Comparison of ENCODE assay signal across 27 cellular contexts in genomic region chr12:84572186-84572585, GRCh38.
DNase-seq lines count a peak whose midpoint lies in the region; ATAC-seq and TF ChIP-seq lines count a peak whose summit lies in the region.
"Had no signal": no experiment of that assay in that cellular context is flagged by ENCODE, and none has a peak within 500 bp of the region (broad histone marks: within the 10 kb centered on the region; RNA-seq: fewer than 3 reads in every experiment).

No MANE protein-coding gene starts in this region.

- no peaks in the 10 kb centered on the region for H3K4me1 Mint-ChIP-seq in endodermal cell
- H3K4me1 Mint-ChIP-seq: B cell had no signal

- no peaks in the 10 kb centered on the region for H3F3A ChIP-seq in SU-DHL-6 (ENCODE audit: insufficient read depth)

- no peaks in the 10 kb centered on the region for H3K79me2 ChIP-seq in SU-DHL-6 (ENCODE audit: insufficient read depth, low read length)

- H3K4me3 ChIP-seq in SU-DHL-6 (ENCODE audit: insufficient read depth, low read length, poor library complexity, severe bottlenecking): no peak overlapping the region
- H3K4me3 ChIP-seq in endodermal cell (ENCODE audit: low read length): no peak overlapping the region
- H3K4me3 ChIP-seq: GM12878, SJSA1 had no signal

- H3K4me2 ChIP-seq in SU-DHL-6 (ENCODE audit: low read depth, low read length, poor library complexity, severe bottlenecking): no peak overlapping the region

- H3K27me3 Mint-ChIP-seq in endodermal cell (ENCODE audit: insufficient read depth): no peaks in the 10 kb centered on the region
- H3K27me3 Mint-ChIP-seq: B cell had no signal

- TF ChIP-seq CTCF in SU-DHL-6 (IDR thresholded peaks at IDR 0.05; ENCODE audit: insufficient read depth, low read length, poor library complexity, severe bottlenecking) (no peak), endodermal cell (conservative IDR thresholded peaks at IDR 0.05) (no peak)

- H3K9me3 ChIP-seq in SU-DHL-6 (ENCODE audit: insufficient read depth, low read length) (no peaks in the 10 kb centered on the region; the same call in 1 of the 2 replicates), endodermal cell (ENCODE audit: control insufficient read depth, low read length) (no peaks in the 10 kb centered on the region)
- H3K9me3 ChIP-seq: SJSA1 had no signal

- H3K27me3 ChIP-seq in SU-DHL-6 (ENCODE audit: low read length) (no peaks in the 10 kb centered on the region), endodermal cell (ENCODE audit: control insufficient read depth, insufficient read depth, low read length, poor library complexity, severe bottlenecking) (no peaks in the 10 kb centered on the region)
- H3K27me3 ChIP-seq: SJSA1 had no signal

- no peak overlapping the region for H3K4me3 Mint-ChIP-seq in endodermal cell
- H3K4me3 Mint-ChIP-seq: B cell; CD8-positive, alpha-beta T cell had no signal

- no peaks in the 10 kb centered on the region for H3K9me2 ChIP-seq in SU-DHL-6 (replicated peaks; ENCODE audit: insufficient read depth, low read length)

- H3K27ac ChIP-seq in SU-DHL-6 (ENCODE audit: low read depth, low read length): no peak overlapping the region
- H3K27ac ChIP-seq in endodermal cell (ENCODE audit: low read depth, low read length): no peak overlapping the region
- H3K27ac ChIP-seq: C4-2B, SJSA1 had no signal

- H3K36me3 ChIP-seq in SU-DHL-6 (ENCODE audit: low read length) (no peaks in the 10 kb centered on the region), endodermal cell (ENCODE audit: control insufficient read depth, insufficient read depth, low read length) (no peaks in the 10 kb centered on the region)
- H3K36me3 ChIP-seq: SJSA1 had no signal

- H3K27ac Mint-ChIP-seq in endodermal cell: no peak overlapping the region
- H3K27ac Mint-ChIP-seq: B cell; CD8-positive, alpha-beta T cell had no signal

- 70% methylated on average over 4 of the region's 4 CpGs; no CpG with 5 or more reads in 1 of the 2 experiments for WGBS in endodermal cell (ENCODE audit: insufficient coverage in 1 of 2, insufficient read length in 1 of 2), 2 experiments

- H3K9me3 Mint-ChIP-seq in endodermal cell: peaks cover 8% of the 10 kb centered on the region

- no peak for ATAC-seq in GM21381 (IDR thresholded peaks at IDR 0.05; ENCODE audit: unreplicated experiment)
- ATAC-seq: CD8-positive, alpha-beta T cell; GM12878; HepG2 had no signal

- H3K9ac ChIP-seq in SU-DHL-6 (ENCODE audit: low read length) (no peak overlapping the region), endodermal cell (ENCODE audit: extremely low read depth, low read length, poor library complexity, severe bottlenecking) (no peak overlapping the region)

- DNase-seq in NCI-H226: peak; percentile 90
- DNase-seq in glomerular visceral epithelial cell (ENCODE audit: extremely low spot score): peak; percentile 2
- no peak for DNase-seq in COR-L47 (lab: John Stamatoyannopoulos, UW)
- no peak for DNase-seq in endodermal cell
- DNase-seq in dermis blood vessel endothelial cell: no peak
- DNase-seq: CD8-positive, alpha-beta T cell; DMS 273 treated with DMSO at 0.1 percent for 48 hours; DMS79; EL; GDM1; HCEC 1CT; Karpas-422; NCI-H1092 treated with DMSO at 0.1 percent for 48 hours; NCI-H1436; NCI-H187; NCI-H2081 treated with DMSO at 0.1 percent for 48 hours; NCI-H2171 treated with DMSO at 0.1 percent for 48 hours; NCI-H524; NCI-H748 treated with DMSO at 0.1 percent for 48 hours; Right ventricle myocardium superior had no signal

- H4K20me1 ChIP-seq in SU-DHL-6 (ENCODE audit: low read depth, low read length): no peaks in the 10 kb centered on the region

- no peaks in the 10 kb centered on the region for H3K36me3 Mint-ChIP-seq in endodermal cell (ENCODE audit: low read depth)
- H3K36me3 Mint-ChIP-seq: CD8-positive, alpha-beta T cell had no signal

- H3K4me1 ChIP-seq in endodermal cell (ENCODE audit: control insufficient read depth, insufficient read depth, low read length): no peaks in the 10 kb centered on the region
- H3K4me1 ChIP-seq: SJSA1 had no signal

- H2AFZ ChIP-seq in SU-DHL-6 (ENCODE audit: low read depth, low read length, severe bottlenecking): peak overlapping the region; percentile 32

Comparison
In these comparisons a context has a peak if more than half of its experiments do, and no peak if none do; other contexts are left out.
1. DNase-seq: peak in NCI-H226 (single experiment) and glomerular visceral epithelial cell (single experiment); none in COR-L47 (single experiment), endodermal cell (single experiment) and dermis blood vessel endothelial cell (single experiment).